14 cellular contexts compared by ENCODE assay signal in genomic region chr15:55649058-55649423, GRCh38.
DNase-seq lines count a peak whose midpoint lies in the region; ATAC-seq and TF ChIP-seq lines count a peak whose summit lies in the region.
"Had no signal": no experiment of that assay in that cellular context is flagged by ENCODE, and none has a peak within 500 bp of the region (broad histone marks: within the 10 kb centered on the region; RNA-seq: fewer than 3 reads in every experiment).

No MANE protein-coding gene starts in this region.

- H3K4me1 ChIP-seq in foreskin keratinocyte, result no peaks in the 10 kb centered on the region
- no peaks in the 10 kb centered on the region for H3K4me1 ChIP-seq in aorta (ENCODE audit: control insufficient read depth in 1 of 2, insufficient read depth in 2 of 2, low read length in 2 of 2)
- H3K4me1 ChIP-seq in BE2C, result no peaks in the 10 kb centered on the region
- no peaks in the 10 kb centered on the region for H3K4me1 ChIP-seq in prostate gland (replicated peaks)
- H3K4me1 ChIP-seq: A549, parathyroid adenoma, spleen had no signal

- H3K36me3 Mint-ChIP-seq in HFFc6 (ENCODE audit: low read depth), result no peaks in the 10 kb centered on the region
- H3K36me3 Mint-ChIP-seq: stimulated activated naive B cell treated with anti-CD40 and anti-IgM and Interleukin-4, amounts not matched to agents 10 μg/mL and 1 μg/mL and 100 μg/mL, for 72 hours had no signal

- H3K9me3 Mint-ChIP-seq in HFFc6, result no peaks in the 10 kb centered on the region
- H3K9me3 Mint-ChIP-seq: stimulated activated naive B cell treated with anti-CD40 and anti-IgM and Interleukin-4, amounts not matched to agents 10 μg/mL and 1 μg/mL and 100 μg/mL, for 72 hours had no signal

- H3K9me3 ChIP-seq in aorta (ENCODE audit: control insufficient read depth, low read length) (no peaks in the 10 kb centered on the region), BE2C (no peaks in the 10 kb centered on the region), prostate gland (no peaks in the 10 kb centered on the region)
- H3K9me3 ChIP-seq: A549, spleen had no signal

- H3K36me3 ChIP-seq in aorta (ENCODE audit: control insufficient read depth in 1 of 2, insufficient read depth in 2 of 2, low read length in 1 of 2) (no peaks in the 10 kb centered on the region), BE2C (no peaks in the 10 kb centered on the region), prostate gland (no peaks in the 10 kb centered on the region)
- H3K36me3 ChIP-seq: spleen had no signal

- H3K4me1 Mint-ChIP-seq in HFFc6 (ENCODE audit: low read depth), result peaks cover 12% of the 10 kb centered on the region
- H3K4me1 Mint-ChIP-seq: stimulated activated naive B cell treated with anti-CD40 and anti-IgM and Interleukin-4, amounts not matched to agents 10 μg/mL and 1 μg/mL and 100 μg/mL, for 72 hours had no signal

- no peak overlapping the region for H3K4me3 Mint-ChIP-seq in HFFc6
- H3K4me3 Mint-ChIP-seq: stimulated activated naive B cell treated with anti-CD40 and anti-IgM and Interleukin-4, amounts not matched to agents 10 μg/mL and 1 μg/mL and 100 μg/mL, for 72 hours had no signal

- H3K27ac Mint-ChIP-seq in HFFc6, result no peak overlapping the region
- H3K27ac Mint-ChIP-seq: stimulated activated naive B cell treated with anti-CD40 and anti-IgM and Interleukin-4, amounts not matched to agents 10 μg/mL and 1 μg/mL and 100 μg/mL, for 72 hours had no signal

- TF ChIP-seq POLR2A in prostate gland (IDR thresholded peaks at IDR 0.05), result no peak

- peaks cover 8% of the 10 kb centered on the region for H3K27me3 Mint-ChIP-seq in HFFc6 (ENCODE audit: insufficient read depth)

- no peak overlapping the region for H3K27ac ChIP-seq in foreskin keratinocyte
- no peak overlapping the region for H3K27ac ChIP-seq in aorta (ENCODE audit: low read depth in 1 of 2, low read length in 2 of 2)
- H3K27ac ChIP-seq in prostate gland, result no peak overlapping the region
- H3K27ac ChIP-seq: A549, coronary artery, parathyroid adenoma, spleen, VCaP had no signal

- DNase-seq in AG04449 (ENCODE audit: low read depth, low spot score) (peak; percentile 46), HFFc6 (peak; percentile 63), amniotic stem cell (lab: John Stamatoyannopoulos, UW) (peak; percentile 32), foreskin keratinocyte (peak; percentile 33 to 70), aorta (no peak), BE2C (no peak), prostate gland (ENCODE audit: low spot score) (no peak)
- DNase-seq: spleen had no signal

- intact Hi-C loops in aorta (cut with DNase I), result loop anchor here (5.0 to 10.0 kb wide), 2 partner anchors 124 to 193 kb away; no protein-coding TSS in a partner anchor
- intact Hi-C loops in prostate gland (cut with DNase I), result loop anchor here (2.0 to 10.0 kb wide), 2 partner anchors 198 to 406 kb away; no protein-coding TSS in a partner anchor

- ATAC-seq in foreskin keratinocyte (peak; percentile 87), GM21528 (IDR thresholded peaks at IDR 0.05; ENCODE audit: low FRiP score, unreplicated experiment) (no peak), aorta (ENCODE audit: low FRiP score) (no peak)

- H3K4me3 ChIP-seq in AG04449 (ENCODE audit: low read depth, low read length) (no peak overlapping the region), aorta (ENCODE audit: low read length in 2 of 2) (no peak overlapping the region), BE2C (ENCODE audit: low read depth, low read length) (no peak overlapping the region), prostate gland (no peak overlapping the region)
- H3K4me3 ChIP-seq: A549, coronary artery, spleen had no signal

- 57 to 60% methylated on average over 1 of the region's 1 CpG for WGBS in aorta, 2 donors
- 94% methylated on average over 1 of the region's 1 CpG for WGBS in prostate gland

- POLR2A ChIA-PET in AG04449 (lab: Yijun Ruan, JAX), result no interaction called here

- H3K27me3 ChIP-seq in foreskin keratinocyte (no peaks in the 10 kb centered on the region), aorta (ENCODE audit: control insufficient read depth in 1 of 2, insufficient read depth in 2 of 2, low read length in 1 of 2) (no peaks in the 10 kb centered on the region), BE2C (no peaks in the 10 kb centered on the region), prostate gland (replicated peaks; ENCODE audit: insufficient read depth) (no peaks in the 10 kb centered on the region)
- H3K27me3 ChIP-seq: spleen had no signal

- TF ChIP-seq CTCF in AG04449 (IDR thresholded peaks at IDR 0.05; ENCODE audit: insufficient read depth, low read length, missing control alignments), result no peak
- TF ChIP-seq CTCF in HFFc6 (IDR thresholded peaks at IDR 0.05), result no peak
- no peak for TF ChIP-seq CTCF in foreskin keratinocyte (conservative IDR thresholded peaks at IDR 0.05)
- TF ChIP-seq CTCF in BE2C (IDR thresholded peaks at IDR 0.05; ENCODE audit: low read depth, low read length), result no peak
- TF ChIP-seq CTCF in prostate gland (IDR thresholded peaks at IDR 0.05), result no peak

- CTCF ChIA-PET in AG04449 (lab: Yijun Ruan, JAX), result interaction anchor here (0.6 to 7.0 kb wide), 32 partner anchors 9 to 785 kb away, joined by 3 to 95 read pairs (median 4); no protein-coding TSS in a partner anchor

Comparison
In these comparisons a context has a peak if more than half of its experiments do, and no peak if none do; other contexts are left out.
1. DNase-seq: peak in AG04449 (single experiment), HFFc6 (single experiment), amniotic stem cell (single experiment) and foreskin keratinocyte (2 of 2); none in aorta (0 of 2), BE2C (single experiment) and prostate gland (single experiment).